Comparison of ENCODE assay signal across 11 cellular contexts in the genomic region with DNA sequence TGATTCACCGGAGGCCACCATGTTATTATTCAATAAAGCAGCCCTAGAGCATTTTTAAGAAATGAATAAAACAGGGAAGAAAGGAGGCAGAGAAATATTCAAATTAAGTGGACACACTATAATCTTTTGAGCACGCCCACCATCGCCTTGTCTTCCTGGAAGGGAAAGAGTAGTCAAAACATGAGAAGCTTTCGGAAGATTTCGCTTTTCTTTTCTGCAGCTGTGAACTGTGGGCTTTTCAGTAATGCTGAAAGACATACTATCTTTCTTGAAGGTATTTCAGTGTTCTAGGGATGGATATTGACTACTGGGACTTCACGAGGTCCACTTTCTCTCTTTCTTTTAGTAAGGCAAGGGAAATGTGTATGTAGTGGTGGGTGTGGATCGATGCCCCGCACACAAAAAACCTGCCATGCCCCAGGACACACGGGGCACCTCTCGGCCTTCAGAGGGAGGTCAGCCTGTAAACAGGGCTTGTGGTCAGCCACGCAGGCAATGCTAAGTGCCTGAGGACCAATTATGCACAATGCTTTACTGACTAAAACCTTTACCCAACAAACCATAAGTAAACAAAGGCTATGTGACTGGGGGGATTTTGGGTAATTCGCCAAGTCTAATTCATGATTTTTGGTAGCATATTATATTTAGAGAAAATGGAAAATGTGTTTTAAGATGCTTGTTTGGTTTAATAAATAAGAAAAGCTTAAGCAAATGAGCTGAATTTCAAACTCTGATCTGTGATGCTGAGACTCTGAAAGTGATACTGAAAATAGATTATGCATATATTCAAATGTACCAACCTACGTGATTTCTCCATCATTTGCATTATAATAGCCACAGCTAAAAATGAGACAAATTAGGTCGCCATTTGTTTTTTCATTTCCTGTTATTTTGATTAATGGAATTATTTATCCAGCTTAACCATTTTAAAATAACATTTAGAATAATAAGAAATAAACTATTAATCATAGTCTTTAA.
DNase-seq lines count a peak whose midpoint lies in the region; ATAC-seq and TF ChIP-seq lines count a peak whose summit lies in the region.
"Had no signal": no experiment of that assay in that cellular context is flagged by ENCODE, and none has a peak within 500 bp of the region (broad histone marks: within the 10 kb centered on the region; RNA-seq: fewer than 3 reads in every experiment).

No MANE protein-coding gene starts in this region.

- no peaks in the 10 kb centered on the region for H3K27me3 ChIP-seq in Karpas-422 (ENCODE audit: low read length)

- no peak overlapping the region for H3K27ac Mint-ChIP-seq in activated B cell treated with CpG ODN at 0.5 μM for 24 hours

- peaks cover 51% of the 10 kb centered on the region; the same call in 1 of the 2 replicates for H3K36me3 ChIP-seq in Karpas-422 (ENCODE audit: insufficient read depth, low read length)

- no peaks in the 10 kb centered on the region for H3K9me3 ChIP-seq in Karpas-422 (ENCODE audit: low read length)
- H3K9me3 ChIP-seq: Caco-2 had no signal

- CTCF ChIA-PET in activated B cell treated with CpG ODN at 0.5 μM for 24 hours (lab: Charles Lee) = no interaction called here

- no peaks in the 10 kb centered on the region for H3K9me2 ChIP-seq in Karpas-422 (replicated peaks; ENCODE audit: insufficient read depth, low read length)

- H3K4me1 ChIP-seq in Karpas-422 (ENCODE audit: low read length) = peaks cover 16% of the 10 kb centered on the region
- H3K4me1 ChIP-seq: Caco-2 had no signal

- no peak overlapping the region for H3K27ac ChIP-seq in Karpas-422 (ENCODE audit: low read length)
- H3K27ac ChIP-seq: HL-60 had no signal

- POLR2A ChIA-PET in activated B cell treated with CpG ODN at 0.5 μM for 24 hours (lab: Charles Lee) = no interaction called here

- H3K4me3 ChIP-seq in GM12865 (ENCODE audit: low read depth, low read length) = peak overlapping the region; percentile 32
- H3K4me3 ChIP-seq in Karpas-422 (ENCODE audit: low read length) = no peak overlapping the region

- H2AFZ ChIP-seq in Karpas-422 (ENCODE audit: low read length) = no peak overlapping the region

- H3K36me3 Mint-ChIP-seq in activated B cell treated with CpG ODN at 0.5 μM for 24 hours (ENCODE audit: low read depth) = peaks cover 39% of the 10 kb centered on the region

- TF ChIP-seq CTCF in GM12865 (IDR thresholded peaks at IDR 0.05; ENCODE audit: insufficient read depth, low read depth, low read length, missing control alignments) (no peak), activated B cell treated with CpG ODN at 0.5 μM for 24 hours (IDR thresholded peaks at IDR 0.05) (no peak)

- peaks cover 60% of the 10 kb centered on the region for H3K79me2 ChIP-seq in Karpas-422 (ENCODE audit: low read length)

- intact Hi-C loops in activated B cell treated with CpG ODN at 0.5 μM for 24 hours (cut with micrococcal nuclease) = no loop called here

- H3K9ac ChIP-seq in Karpas-422 (ENCODE audit: low read length) = no peak overlapping the region

- no peaks in the 10 kb centered on the region for H3K9me3 Mint-ChIP-seq in activated B cell treated with CpG ODN at 0.5 μM for 24 hours

- peak overlapping the region; percentile 19 for H3K4me3 Mint-ChIP-seq in activated B cell treated with CpG ODN at 0.5 μM for 24 hours

- DNase-seq in GM12865 (ENCODE audit: low read depth) (peak; percentile 67), GM19240 (ENCODE audit: insufficient read length, low spot score) (peak; percentile 59), activated B cell treated with CpG ODN at 0.5 μM for 24 hours (no peak), Karpas-422 (no peak), DMS79 (lab: John Stamatoyannopoulos, UW) (no peak), ureter (ENCODE audit: low spot score) (no peak), NCI-H2171 treated with DMSO at 0.1 percent for 48 hours (lab: John Stamatoyannopoulos, UW) (no peak)
- DNase-seq: Caco-2, NCI-H226 had no signal

- peaks cover 9% of the 10 kb centered on the region for H3K4me1 Mint-ChIP-seq in activated B cell treated with CpG ODN at 0.5 μM for 24 hours

- peak; percentile 90 for ATAC-seq in HG02885 (IDR thresholded peaks at IDR 0.05; ENCODE audit: poor library complexity, unreplicated experiment)
- ATAC-seq in activated B cell treated with CpG ODN at 0.5 μM for 24 hours (ENCODE audit: low read depth) = no peak

- H3K4me2 ChIP-seq in Karpas-422 (ENCODE audit: low read depth, low read length, poor library complexity, severe bottlenecking) = no peak overlapping the region

- H3K27me3 Mint-ChIP-seq in activated B cell treated with CpG ODN at 0.5 μM for 24 hours = no peaks in the 10 kb centered on the region

- H4K20me1 ChIP-seq in Karpas-422 (ENCODE audit: insufficient read depth, low read depth, low read length) = peaks cover 3% of the 10 kb centered on the region; the same call in 1 of the 2 replicates

Comparison
In these comparisons a context has a peak if more than half of its experiments do, and no peak if none do; other contexts are left out.
1. DNase-seq: peak in GM12865 (single experiment) and GM19240 (single experiment); none in activated B cell treated with CpG ODN at 0.5 μM for 24 hours (single experiment), Karpas-422 (single experiment), DMS79 (single experiment), ureter (single experiment) and NCI-H2171 treated with DMSO at 0.1 percent for 48 hours (single experiment).